Comparison of ENCODE assay signal across 1 cellular context in the genomic region with DNA sequence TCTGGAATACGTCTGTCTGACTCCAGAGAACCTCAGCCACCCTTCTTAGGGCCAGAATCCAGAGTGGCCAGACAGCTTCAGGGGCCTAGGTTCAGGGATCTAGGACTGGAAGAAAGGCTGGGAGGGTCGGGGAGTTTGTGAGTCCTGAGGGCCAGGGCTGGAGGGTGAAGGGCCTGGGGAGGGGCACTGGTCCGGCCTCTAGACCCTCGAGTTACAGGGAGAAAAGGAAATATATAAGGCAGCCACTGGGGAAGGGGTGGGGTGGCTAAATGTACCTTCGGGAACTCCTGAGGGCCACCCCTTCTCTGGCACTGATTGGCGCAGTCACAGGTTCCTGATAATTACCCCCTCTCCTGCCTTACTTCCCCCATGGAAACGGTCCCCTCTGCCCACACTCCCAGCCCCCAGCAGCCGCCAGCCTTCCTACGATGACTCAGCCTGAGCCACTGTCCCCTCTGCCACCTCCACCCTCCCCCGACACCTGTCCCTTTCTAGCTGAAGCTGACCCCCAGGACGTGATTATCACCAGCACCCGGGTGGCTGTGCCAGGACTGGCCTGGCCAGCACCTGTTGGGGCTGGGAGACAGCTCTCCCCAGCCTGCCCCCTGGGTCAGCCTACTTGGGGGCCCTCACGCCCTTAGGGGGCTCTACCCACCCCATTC.
TF ChIP-seq lines count a peak whose summit lies in the region.

No MANE protein-coding gene starts in this region.

TF ChIP-seq in IMR-90, 13 proteins besides CTCF, POLR2A, EP300 and RAD21:
- TF ChIP-seq, protein P1, sequence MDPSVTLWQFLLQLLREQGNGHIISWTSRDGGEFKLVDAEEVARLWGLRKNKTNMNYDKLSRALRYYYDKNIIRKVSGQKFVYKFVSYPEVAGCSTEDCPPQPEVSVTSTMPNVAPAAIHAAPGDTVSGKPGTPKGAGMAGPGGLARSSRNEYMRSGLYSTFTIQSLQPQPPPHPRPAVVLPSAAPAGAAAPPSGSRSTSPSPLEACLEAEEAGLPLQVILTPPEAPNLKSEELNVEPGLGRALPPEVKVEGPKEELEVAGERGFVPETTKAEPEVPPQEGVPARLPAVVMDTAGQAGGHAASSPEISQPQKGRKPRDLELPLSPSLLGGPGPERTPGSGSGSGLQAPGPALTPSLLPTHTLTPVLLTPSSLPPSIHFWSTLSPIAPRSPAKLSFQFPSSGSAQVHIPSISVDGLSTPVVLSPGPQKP (IDR thresholded peaks at IDR 0.05; ENCODE audit: borderline replicate concordance, low read depth, low read length) = no peak
- no peak for TF ChIP-seq NFE2L2 (IDR thresholded peaks at IDR 0.05; ENCODE audit: low read depth, low read length)
- TF ChIP-seq, protein P2, sequence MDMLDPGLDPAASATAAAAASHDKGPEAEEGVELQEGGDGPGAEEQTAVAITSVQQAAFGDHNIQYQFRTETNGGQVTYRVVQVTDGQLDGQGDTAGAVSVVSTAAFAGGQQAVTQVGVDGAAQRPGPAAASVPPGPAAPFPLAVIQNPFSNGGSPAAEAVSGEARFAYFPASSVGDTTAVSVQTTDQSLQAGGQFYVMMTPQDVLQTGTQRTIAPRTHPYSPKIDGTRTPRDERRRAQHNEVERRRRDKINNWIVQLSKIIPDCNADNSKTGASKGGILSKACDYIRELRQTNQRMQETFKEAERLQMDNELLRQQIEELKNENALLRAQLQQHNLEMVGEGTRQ (IDR thresholded peaks at IDR 0.05; ENCODE audit: low read depth, low read length) = no peak
- TF ChIP-seq FOS (IDR thresholded peaks at IDR 0.05; ENCODE audit: low read depth, low read length) = no peak
- no peak for TF ChIP-seq RFX5 (IDR thresholded peaks at IDR 0.05; ENCODE audit: low read depth, low read length)
- TF ChIP-seq MAFK (IDR thresholded peaks at IDR 0.05; ENCODE audit: low read depth, low read length) = no peak
- no peak for TF ChIP-seq RCOR1 (IDR thresholded peaks at IDR 0.05; ENCODE audit: insufficient replicate concordance, low read length)
- TF ChIP-seq SMC3 (IDR thresholded peaks at IDR 0.05; ENCODE audit: low read depth, low read length) = no peak
- TF ChIP-seq CHD1 (IDR thresholded peaks at IDR 0.05; ENCODE audit: low read depth, low read length) = no peak
- TF ChIP-seq MXI1 (IDR thresholded peaks at IDR 0.05; ENCODE audit: borderline replicate concordance, low read depth, low read length) = no peak
- no peak for TF ChIP-seq CEBPB (IDR thresholded peaks at IDR 0.05; ENCODE audit: low read depth, low read length)
